10 cellular contexts compared by ENCODE assay signal in the genomic region with DNA sequence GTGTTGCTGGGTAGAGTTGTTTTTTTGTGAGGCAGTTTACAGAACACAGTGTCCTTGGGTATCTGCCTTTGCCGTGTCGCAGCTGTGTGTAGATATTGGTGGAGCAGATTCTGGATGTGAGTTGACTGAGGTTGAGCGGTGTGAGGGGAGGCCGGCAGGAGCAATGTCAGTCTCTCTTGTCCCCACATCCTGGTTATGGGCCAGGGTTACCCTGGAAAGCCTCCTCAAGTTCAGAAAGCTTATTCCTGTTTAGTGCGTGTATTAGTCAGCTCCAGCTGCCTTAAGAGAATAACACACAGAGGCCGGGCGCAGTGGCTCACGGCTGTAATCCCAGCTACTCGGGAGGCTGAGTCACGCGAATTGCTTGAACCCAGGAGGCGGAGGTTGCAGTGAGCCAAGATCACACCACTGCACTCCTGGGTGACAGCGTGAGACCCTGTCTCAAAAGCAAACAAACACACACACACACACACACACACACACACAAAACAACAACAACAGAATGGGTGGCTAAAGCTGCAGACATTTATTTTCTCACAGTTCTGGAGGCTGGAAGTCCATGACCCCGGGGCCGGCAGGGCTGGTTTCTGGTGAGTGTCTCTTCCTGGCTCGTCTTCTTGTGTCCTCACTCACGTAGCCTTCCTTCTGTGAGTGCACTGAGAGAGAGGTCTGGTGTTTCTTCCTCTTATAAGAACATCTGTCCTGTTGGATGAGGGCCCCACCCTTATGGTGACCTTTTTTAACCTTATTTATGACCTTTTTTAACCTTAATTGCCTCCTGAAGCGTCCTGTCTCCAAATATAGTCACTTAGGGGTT. TPM values are rescaled to one million over a fixed set of nuclear protein-coding genes. Genes with fewer than 3 reads are reported as not detected.
DNase-seq lines count a peak whose midpoint lies in the region; ATAC-seq and TF ChIP-seq lines count a peak whose summit lies in the region.
"Had no signal": no experiment of that assay in that cellular context is flagged by ENCODE, and none has a peak within 500 bp of the region (broad histone marks: within the 10 kb centered on the region; RNA-seq: fewer than 3 reads in every experiment).

No MANE protein-coding gene starts in this region.

- no peak for TF ChIP-seq CTCF in mucosa of descending colon (IDR thresholded peaks at IDR 0.05)

- no peaks in the 10 kb centered on the region for H3K36me3 ChIP-seq in mucosa of descending colon (ENCODE audit: low read depth)
- H3K36me3 ChIP-seq: HAP-1 had no signal

- no peaks in the 10 kb centered on the region for H3K27me3 Mint-ChIP-seq in activated naive CD4-positive, alpha-beta T cell treated with anti-CD3 and anti-CD28 coated beads, Interleukin-2, amount 10 ng/mL, durations not matched to agents 7 days and 5 days

- H3K9me3 Mint-ChIP-seq in activated naive CD4-positive, alpha-beta T cell treated with anti-CD3 and anti-CD28 coated beads, Interleukin-2, amount 10 ng/mL, durations not matched to agents 7 days and 5 days: peaks cover 3% of the 10 kb centered on the region

- peak overlapping the region; percentile 53 for H3K4me3 Mint-ChIP-seq in activated naive CD4-positive, alpha-beta T cell treated with anti-CD3 and anti-CD28 coated beads, Interleukin-2, amount 10 ng/mL, durations not matched to agents 7 days and 5 days

- DNase-seq in activated naive CD4-positive, alpha-beta T cell treated with Interleukin-2 at 50 U/mL for 16 hours: peak; percentile 62
- no peak for DNase-seq in activated naive CD4-positive, alpha-beta T cell treated with anti-CD3 and anti-CD28 coated beads, Interleukin-2, amount 50 U/mL, for 16 hours
- DNase-seq in activated naive CD4-positive, alpha-beta T cell treated with anti-CD3 and anti-CD28 coated beads, Interleukin-2, amount 10 ng/mL, durations not matched to agents 7 days and 5 days: no peak
- DNase-seq in hepatic stellate cell (ENCODE audit: low spot score) (peak; percentile 44), Kasumi-1 (lab: John Stamatoyannopoulos, UW) (no peak), mucosa of descending colon (no peak), HT-29 (ENCODE audit: low spot score) (no peak)
- DNase-seq: activated CD4-positive, CD25-positive, alpha-beta regulatory T cell treated with anti-CD3 and anti-CD28 coated beads, Interleukin-2, amount 50 U/mL, for 72 hours had no signal

- intact Hi-C loops in mucosa of descending colon (cut with DNase I, micrococcal nuclease): no loop called here

- H3K9me3 ChIP-seq in mucosa of descending colon: no peaks in the 10 kb centered on the region
- H3K9me3 ChIP-seq: HAP-1 had no signal

- H3K4me1 Mint-ChIP-seq in activated naive CD4-positive, alpha-beta T cell treated with anti-CD3 and anti-CD28 coated beads, Interleukin-2, amount 10 ng/mL, durations not matched to agents 7 days and 5 days: peaks cover 84% of the 10 kb centered on the region

- no peak overlapping the region for H3K4me3 ChIP-seq in mucosa of descending colon
- H3K4me3 ChIP-seq: HAP-1 had no signal

- no peak for ATAC-seq in mucosa of descending colon

- peak overlapping the region; percentile 95 for H3K27ac Mint-ChIP-seq in activated naive CD4-positive, alpha-beta T cell treated with anti-CD3 and anti-CD28 coated beads, Interleukin-2, amount 10 ng/mL, durations not matched to agents 7 days and 5 days

- CTCF ChIA-PET in activated naive CD4-positive, alpha-beta T cell treated with anti-CD3 and anti-CD28 coated beads, Interleukin-2, amount 10 ng/mL, durations not matched to agents 7 days and 5 days (lab: Charles Lee): interaction anchor here (1.0 to 1.5 kb wide), 4 partner anchors 33 to 218 kb away, joined by 3 to 5 read pairs (median 4); no protein-coding TSS in a partner anchor

- H3K4me1 ChIP-seq in mucosa of descending colon (ENCODE audit: low read depth): peaks cover 18% of the 10 kb centered on the region

- peaks cover 76% of the 10 kb centered on the region for H3K36me3 Mint-ChIP-seq in activated naive CD4-positive, alpha-beta T cell treated with anti-CD3 and anti-CD28 coated beads, Interleukin-2, amount 10 ng/mL, durations not matched to agents 7 days and 5 days

- peak overlapping the region; percentile 14 for H3K27ac ChIP-seq in temporal lobe (ENCODE audit: low read depth, low read length)

RNA-seq across cellular contexts. Expression of a gene that starts 5.1 kb away (rescaled TPM):
- total RNA-seq in temporal lobe: 47.2 TPM
- 10 to 100 TPM; 52.2 to 66.4 (median 57.6) TPM for total RNA-seq in mucosa of descending colon
- total RNA-seq in HT-29 (2014; rRNA removed; shearing (Covaris generic)): 29.1 and 31.2 TPM in 2 replicates

Comparison
In these comparisons a context has a peak if more than half of its experiments do, and no peak if none do; other contexts are left out.
1. DNase-seq: peak in activated naive CD4-positive, alpha-beta T cell treated with Interleukin-2 at 50 U/mL for 16 hours (single experiment) and hepatic stellate cell (single experiment); none in activated naive CD4-positive, alpha-beta T cell treated with anti-CD3 and anti-CD28 coated beads, Interleukin-2, amount 50 U/mL, for 16 hours (single experiment), activated naive CD4-positive, alpha-beta T cell treated with anti-CD3 and anti-CD28 coated beads, Interleukin-2, amount 10 ng/mL, durations not matched to agents 7 days and 5 days (single experiment), Kasumi-1 (0 of 2), mucosa of descending colon (0 of 3) and HT-29 (single experiment).